ENCODE assay signal across 8 cellular contexts in genomic region chr13:99614465-99614885, GRCh38. TPM values are rescaled to one million over a fixed set of nuclear protein-coding genes. Genes with fewer than 3 reads are reported as not detected.
A peak's percentile ranks its signal among the peaks of the same experiment; 100 is the strongest.
DNase-seq lines count a peak whose midpoint lies in the region; ATAC-seq and TF ChIP-seq lines count a peak whose summit lies in the region.

No MANE protein-coding gene starts in this region.

- RAD21 ChIA-PET in HCT116 (lab: Charles Lee; ENCODE audit: low non-redundant PET in 1 of 2, low total read pairs in 2 of 2, uncharacterized antibody in 2 of 2, unreplicated experiment in 2 of 2), result no interaction called here

- H3K9ac ChIP-seq in HCT116 (ENCODE audit: low read length), result no peak overlapping the region

- peak; percentile 31; the same call in 1 of the 2 replicates for TF ChIP-seq RAD21 in HCT116 (IDR thresholded peaks at IDR 0.05; ENCODE audit: low read depth)

- DNase-seq in activated gamma-delta T cell treated with Interleukin-2 at 50 U/mL for 16 hours (peak; percentile 15), activated gamma-delta T cell (lab: John Stamatoyannopoulos, UW) (no peak), HCT116 (ENCODE audit: low read depth, low spot score) (no peak), NCI-H69 (lab: John Stamatoyannopoulos, UW) (peak; percentile 59), T47D (ENCODE audit: low read depth in 1 of 2, low spot score in 1 of 2) (peak; percentile 23 to 63), pons (ENCODE audit: low spot score) (peak; percentile 20), NOMO-1 treated with DMSO at 0.1 percent for 48 hours (lab: John Stamatoyannopoulos, UW; ENCODE audit: unreplicated experiment) (no peak), sigmoid colon (no peak)

- peak; percentile 73 for ATAC-seq in HCT116

- H3K4me3 ChIP-seq in HCT116 (replicated peaks in 1 of 2; ENCODE audit: low read depth in 1 of 2, low read length in 2 of 2), result no peak overlapping the region
- no peak overlapping the region for H3K4me3 ChIP-seq in sigmoid colon

- TF ChIP-seq CTCF in HCT116 (IDR thresholded peaks at IDR 0.05 in 2 of 3, conservative IDR thresholded peaks at IDR 0.05 in 1 of 3; ENCODE audit: borderline replicate concordance in 1 of 3, insufficient read depth in 1 of 3, low read depth in 2 of 3, low read length in 2 of 3) (peak in 2 of 3 experiments; percentile 16 to 20; a peak in 3 of 6 replicates), sigmoid colon (IDR thresholded peaks at IDR 0.05) (no peak)

- CTCF ChIA-PET in HCT116 (lab: Charles Lee), result no interaction called here

- intact Hi-C loops in HCT116 (cut with micrococcal nuclease), result loop anchor here (5.0 kb wide), 1 partner anchor 172 kb away; no protein-coding TSS in a partner anchor
- intact Hi-C loops in sigmoid colon (cut with DNase I), result no loop called here

- H4K20me1 ChIP-seq in HCT116 (ENCODE audit: insufficient read depth), result no peaks in the 10 kb centered on the region

- H3K36me3 ChIP-seq in HCT116 (ENCODE audit: control insufficient read depth in 1 of 2, insufficient read depth in 2 of 2, low read length in 2 of 2) (no peaks in the 10 kb centered on the region), sigmoid colon (no peaks in the 10 kb centered on the region)

- BruUV-seq in HCT116 (replicated peaks; lab: Mats Ljungman, UMichigan), result no TSS peak

- H3K27ac ChIP-seq in HCT116 (ENCODE audit: low read depth, low read length) (no peak overlapping the region), sigmoid colon (no peak overlapping the region)

- H3K4me2 ChIP-seq in HCT116 (ENCODE audit: low read length), result no peak overlapping the region

- TF ChIP-seq POLR2A in HCT116 (IDR thresholded peaks at IDR 0.05; ENCODE audit: borderline replicate concordance, extremely low read depth, insufficient read depth, insufficient read length) (no peak), sigmoid colon (IDR thresholded peaks at IDR 0.05) (no peak)

- no peak overlapping the region for H2AFZ ChIP-seq in HCT116 (ENCODE audit: low read depth, low read length, poor library complexity, severe bottlenecking)

- in situ Hi-C loops in T47D (cut with HindIII; ENCODE audit: low pct_unique_long_range_greater_than_20kb, low sequenced_read_pairs), result no loop called here

- H3K9me2 ChIP-seq in HCT116 (ENCODE audit: insufficient read depth), result no peaks in the 10 kb centered on the region

- no peaks in the 10 kb centered on the region for H3K9me3 ChIP-seq in HCT116 (ENCODE audit: control insufficient read depth in 1 of 2, insufficient read depth in 1 of 2, low read depth in 1 of 2, low read length in 2 of 2)
- no peaks in the 10 kb centered on the region for H3K9me3 ChIP-seq in sigmoid colon

- POLR2A ChIA-PET in HCT116 (lab: Charles Lee), result no interaction called here

- 53 to 63% methylated on average over 9 of the region's 9 CpGs for WGBS in sigmoid colon, 2 donors

- H3K4me1 ChIP-seq in HCT116 (ENCODE audit: control insufficient read depth in 1 of 2, insufficient read depth in 2 of 2, low read length in 2 of 2) (peaks cover 0 to 6% of the 10 kb centered on the region in 2 experiments; a peak in 1 of 4 replicates), sigmoid colon (peaks cover 0 to 17% (median 10%) of the 10 kb centered on the region in 4 donors)

- peaks cover 6% of the 10 kb centered on the region; the same call in 1 of the 2 replicates for H3K79me2 ChIP-seq in HCT116 (ENCODE audit: insufficient read depth, low read length)

- no peak for TF ChIP-seq EP300 in sigmoid colon (IDR thresholded peaks at IDR 0.05)

- H3K27me3 ChIP-seq in HCT116 (ENCODE audit: insufficient read depth, low read length) (no peaks in the 10 kb centered on the region), sigmoid colon (no peaks in the 10 kb centered on the region)

TF ChIP-seq in HCT116, 20 proteins besides CTCF, POLR2A, EP300 and RAD21:
- TF ChIP-seq ZNF274 (IDR thresholded peaks at IDR 0.05; ENCODE audit: low read depth, low read length) (no peak), CBX3 (IDR thresholded peaks at IDR 0.05; ENCODE audit: low read depth) (no peak), ZBTB33 (IDR thresholded peaks at IDR 0.05; ENCODE audit: extremely low read depth, insufficient replicate concordance, low read length) (no peak), SIN3A (IDR thresholded peaks at IDR 0.05; ENCODE audit: low read depth) (no peak)
TF ChIP-seq in HCT116: peak in this region for 0.

RNA-seq across cellular contexts. Expression of gene CLYBL, which starts 8.0 kb away (rescaled TPM):
- 21.3 TPM for total RNA-seq in HCT116 (2021; ENCODE audit: unreplicated experiment)
- polyA plus RNA-seq in HCT116 (2012), result 5.6 and 10.4 TPM in 2 replicates
- total RNA-seq in sigmoid colon, result 1 to 10 TPM; 3.6 to 9.7 (median 4.2) TPM
- 10 to 100 TPM in 2 of 3 donors, 1 to 10 TPM in 1; 9.9 to 31.2 (median 10.2) TPM for polyA plus RNA-seq in sigmoid colon

Comparison
In these comparisons a context has a peak if more than half of its experiments do, and no peak if none do; other contexts are left out.
1. DNase-seq: peak in activated gamma-delta T cell treated with Interleukin-2 at 50 U/mL for 16 hours (single experiment), NCI-H69 (single experiment), T47D (2 of 2) and pons (single experiment); none in activated gamma-delta T cell (single experiment), HCT116 (single experiment), NOMO-1 treated with DMSO at 0.1 percent for 48 hours (single experiment) and sigmoid colon (single experiment).
2. CTCF ChIP-seq: peak in HCT116 (2 of 3); none in sigmoid colon (0 of 4).